In genomic region chr19:12884202-12884601, GRCh38 we compare ENCODE assay signal across 1 cellular context.
TF ChIP-seq lines count a peak whose summit lies in the region.

No MANE protein-coding gene starts in this region.

TF ChIP-seq in GM12878, 131 proteins besides CTCF, POLR2A, EP300 and RAD21:
- TF ChIP-seq NFYA (IDR thresholded peaks at IDR 0.05; ENCODE audit: borderline replicate concordance, low read depth, low read length) (no peak), SMAD1 (IDR thresholded peaks at IDR 0.05; ENCODE audit: low read depth, partially characterized antibody) (no peak), ELK1 (IDR thresholded peaks at IDR 0.05; ENCODE audit: low read depth, low read length) (no peak), SUPT20H (IDR thresholded peaks at IDR 0.05; ENCODE audit: borderline replicate concordance, control insufficient read depth, low read depth, low read length) (no peak), NR2C1 (IDR thresholded peaks at IDR 0.05) (no peak), LARP7 (IDR thresholded peaks at IDR 0.05) (no peak), CEBPZ (IDR thresholded peaks at IDR 0.05; ENCODE audit: low read depth, low read length) (no peak), MLLT1 (IDR thresholded peaks at IDR 0.05) (no peak), BRCA1 (IDR thresholded peaks at IDR 0.05; ENCODE audit: low read depth, low read length) (no peak), ZNF384 (IDR thresholded peaks at IDR 0.05; ENCODE audit: borderline replicate concordance, low read depth, low read length) (no peak), JUND (IDR thresholded peaks at IDR 0.05; ENCODE audit: low read depth, low read length) (no peak), SMAD5 (IDR thresholded peaks at IDR 0.05; ENCODE audit: low read depth) (no peak), BCL11A (IDR thresholded peaks at IDR 0.05; ENCODE audit: low read depth, low read length) (no peak), NFXL1 (IDR thresholded peaks at IDR 0.05; ENCODE audit: borderline replicate concordance) (no peak), MXI1 (IDR thresholded peaks at IDR 0.05; ENCODE audit: low read depth, low read length) (no peak), CBFB (IDR thresholded peaks at IDR 0.05; ENCODE audit: low read depth) (no peak), TCF3 (IDR thresholded peaks at IDR 0.05; ENCODE audit: borderline replicate concordance, insufficient read depth, low read depth, low read length) (no peak), MEF2B (IDR thresholded peaks at IDR 0.05; ENCODE audit: partially characterized antibody, poor library complexity, severe bottlenecking) (no peak)
TF ChIP-seq in GM12878: peak in this region for 0.
